ENCODE assay signal across 8 cellular contexts in the genomic region with DNA sequence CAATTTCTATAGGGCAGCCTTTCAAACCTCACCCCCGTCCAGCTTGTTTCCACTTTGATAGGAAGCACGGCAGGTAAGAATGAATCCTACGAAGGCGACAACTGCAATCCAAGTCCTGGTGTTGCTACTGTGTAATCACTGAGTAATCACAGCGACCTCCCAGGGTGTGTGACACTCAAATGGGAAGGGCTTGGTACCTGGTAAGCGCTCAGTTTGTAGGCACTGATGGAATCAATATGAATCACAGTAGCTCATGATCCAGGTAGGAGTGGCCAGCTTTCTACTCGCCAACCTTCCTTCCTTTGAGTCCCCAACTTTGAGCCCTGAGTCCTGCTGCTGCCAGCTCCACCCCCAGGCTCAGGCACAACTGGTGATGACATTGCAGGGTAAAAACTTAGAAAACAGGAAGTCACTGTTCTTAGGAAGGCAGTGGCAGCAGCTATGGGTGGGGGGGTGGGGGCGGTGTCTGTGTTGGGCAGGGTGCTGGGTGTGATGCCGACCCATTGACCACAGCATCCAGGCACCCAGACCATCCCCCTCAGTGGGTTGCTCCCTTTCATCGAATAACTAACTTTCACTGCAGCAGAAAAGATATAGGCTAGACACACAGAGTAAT.
A peak's percentile ranks its signal among the peaks of the same experiment; 100 is the strongest.
DNase-seq lines count a peak whose midpoint lies in the region; ATAC-seq and TF ChIP-seq lines count a peak whose summit lies in the region.

No MANE protein-coding gene starts in this region.

- TF ChIP-seq CTCF in type B pancreatic cell (conservative IDR thresholded peaks at IDR 0.05): no peak

- no peaks in the 10 kb centered on the region for H3K27me3 Mint-ChIP-seq in activated CD4-positive, alpha-beta T cell treated with anti-CD3 and anti-CD28 coated beads, Interleukin-2, amount 10 ng/mL, durations not matched to agents 7 days and 5 days
- peaks cover 12% of the 10 kb centered on the region for H3K27me3 Mint-ChIP-seq in type B pancreatic cell

- peak overlapping the region; percentile 97 for H3K27ac Mint-ChIP-seq in activated CD4-positive, alpha-beta T cell treated with anti-CD3 and anti-CD28 coated beads, Interleukin-2, amount 10 ng/mL, durations not matched to agents 7 days and 5 days
- H3K27ac Mint-ChIP-seq in type B pancreatic cell: no peak overlapping the region

- POLR2A ChIA-PET in activated CD4-positive, alpha-beta T cell treated with anti-CD3 and anti-CD28 coated beads, Interleukin-2, amount 10 ng/mL, durations not matched to agents 7 days and 5 days (lab: Charles Lee): interaction anchor here (0.6 kb wide), 1 partner anchor 34 kb away, joined by 3 read pairs; no protein-coding TSS in a partner anchor

- peak overlapping the region; percentile 61 for H3K4me3 Mint-ChIP-seq in activated CD4-positive, alpha-beta T cell treated with anti-CD3 and anti-CD28 coated beads, Interleukin-2, amount 10 ng/mL, durations not matched to agents 7 days and 5 days
- no peak overlapping the region for H3K4me3 Mint-ChIP-seq in type B pancreatic cell

- H3K9me3 Mint-ChIP-seq in activated CD4-positive, alpha-beta T cell treated with anti-CD3 and anti-CD28 coated beads, Interleukin-2, amount 10 ng/mL, durations not matched to agents 7 days and 5 days: no peaks in the 10 kb centered on the region
- H3K9me3 Mint-ChIP-seq in type B pancreatic cell: no peaks in the 10 kb centered on the region

- ATAC-seq in GM21390 (IDR thresholded peaks at IDR 0.05; ENCODE audit: unreplicated experiment): peak; percentile 76
- ATAC-seq in esophagus mucosa: peak; percentile 97
- no peak for ATAC-seq in HG03521 (IDR thresholded peaks at IDR 0.05; ENCODE audit: unreplicated experiment)

- peak; percentile 1 for DNase-seq in LHCN-M2 (ENCODE audit: low read depth)
- peak; percentile 81 for DNase-seq in activated CD4-positive, alpha-beta T cell treated with anti-CD3 and anti-CD28 coated beads, Interleukin-2, amount 10 ng/mL, durations not matched to agents 7 days and 5 days
- peak; percentile 74 for DNase-seq in stimulated activated CD8-positive, alpha-beta memory T cell treated with anti-CD3 and anti-CD28 coated beads, Interleukin-4, amount 100 ng/mL, for 48 hours
- no peak for DNase-seq in type B pancreatic cell (ENCODE audit: extremely low spot score, unreplicated experiment)
- no peak for DNase-seq in mesenteric fat pad (ENCODE audit: low spot score)

- H3K4me1 Mint-ChIP-seq in activated CD4-positive, alpha-beta T cell treated with anti-CD3 and anti-CD28 coated beads, Interleukin-2, amount 10 ng/mL, durations not matched to agents 7 days and 5 days: peaks cover 86% of the 10 kb centered on the region
- no peaks in the 10 kb centered on the region for H3K4me1 Mint-ChIP-seq in type B pancreatic cell (ENCODE audit: unreplicated experiment)

- peaks cover 50% of the 10 kb centered on the region for H3K36me3 Mint-ChIP-seq in activated CD4-positive, alpha-beta T cell treated with anti-CD3 and anti-CD28 coated beads, Interleukin-2, amount 10 ng/mL, durations not matched to agents 7 days and 5 days (ENCODE audit: low read depth)
- no peaks in the 10 kb centered on the region for H3K36me3 Mint-ChIP-seq in type B pancreatic cell

- CTCF ChIA-PET in activated CD4-positive, alpha-beta T cell treated with anti-CD3 and anti-CD28 coated beads, Interleukin-2, amount 10 ng/mL, durations not matched to agents 7 days and 5 days (lab: Charles Lee): interaction anchor here (1.0 to 2.0 kb wide), 13 partner anchors 9 to 185 kb away, joined by 3 to 13 read pairs (median 4); a partner anchor contains a TSS

Comparison
In these comparisons a context has a peak if more than half of its experiments do, and no peak if none do; other contexts are left out.
1. DNase-seq: peak in LHCN-M2 (single experiment), activated CD4-positive, alpha-beta T cell treated with anti-CD3 and anti-CD28 coated beads, Interleukin-2, amount 10 ng/mL, durations not matched to agents 7 days and 5 days (single experiment) and stimulated activated CD8-positive, alpha-beta memory T cell treated with anti-CD3 and anti-CD28 coated beads, Interleukin-4, amount 100 ng/mL, for 48 hours (single experiment); none in type B pancreatic cell (single experiment) and mesenteric fat pad (single experiment).